14 cellular contexts compared by ENCODE assay signal in genomic region chr2:200442471-200442870, GRCh38.
DNase-seq lines count a peak whose midpoint lies in the region; ATAC-seq and TF ChIP-seq lines count a peak whose summit lies in the region.
"Had no signal": no experiment of that assay in that cellular context is flagged by ENCODE, and none has a peak within 500 bp of the region (broad histone marks: within the 10 kb centered on the region; RNA-seq: fewer than 3 reads in every experiment).

No MANE protein-coding gene starts in this region.

- no peak overlapping the region for H2AFZ ChIP-seq in GM23248

- POLR2A ChIA-PET in AG04450 (lab: Yijun Ruan, JAX): interaction anchor here (0.6 kb wide), 1 partner anchor 400 kb away, joined by 3 read pairs; no protein-coding TSS in a partner anchor

- DNase-seq in AG04450 (ENCODE audit: low read depth, low spot score) (peak; percentile 65), GM23248 (peak; percentile 85), astrocyte of the hippocampus (ENCODE audit: low read depth, low spot score) (peak; percentile 58), kidney glomerular epithelial cell (lab: John Stamatoyannopoulos, UW) (peak; percentile 1), WERI-Rb-1 (no peak), foreskin melanocyte (no peak)
- DNase-seq: activated naive CD4-positive, alpha-beta T cell; KG1; NCI-H1694 treated with DMSO at 0.1 percent for 48 hours; stimulated activated CD4-positive, alpha-beta T cell treated with anti-CD3 and anti-CD28 coated beads, Interleukin-1b, Interleukin-23, amount 100 ng/mL, for 48 hours had no signal

- no peak for TF ChIP-seq POLR2A in GM18505 (IDR thresholded peaks at IDR 0.05; ENCODE audit: borderline replicate concordance, extremely low read depth, insufficient read depth, insufficient read length)

- H3K4me1 ChIP-seq in GM23248 (ENCODE audit: insufficient read depth): peaks cover 19% of the 10 kb centered on the region

- no peak overlapping the region for H3K9ac ChIP-seq in GM23248

- H4K20me1 ChIP-seq in GM23248 (ENCODE audit: insufficient read depth): no peaks in the 10 kb centered on the region

- no peak for TF ChIP-seq CTCF in AG04450 (IDR thresholded peaks at IDR 0.05; ENCODE audit: low read depth, low read length)
- TF ChIP-seq CTCF in WERI-Rb-1 (IDR thresholded peaks at IDR 0.05; ENCODE audit: low read depth, low read length): no peak

- in situ Hi-C loops in GM23248 (cut with MboI): no loop called here

- H3K27ac ChIP-seq in AG04450 (ENCODE audit: low read depth, low read length) (peak overlapping the region; percentile 49), GM23248 (peak overlapping the region; percentile 40), WERI-Rb-1 (no peak overlapping the region)
- H3K27ac ChIP-seq: esophagus muscularis mucosa, SJSA1 had no signal

- peaks cover 25% of the 10 kb centered on the region for H3K36me3 ChIP-seq in GM23248 (ENCODE audit: low read depth)
- H3K36me3 ChIP-seq in WERI-Rb-1: peaks cover 6% of the 10 kb centered on the region; the same call in 1 of the 2 replicates

- H3K4me3 ChIP-seq in AG04450 (ENCODE audit: low read depth, low read length) (no peak overlapping the region), GM23248 (no peak overlapping the region), WERI-Rb-1 (ENCODE audit: low read depth, low read length) (no peak overlapping the region)
- H3K4me3 ChIP-seq: esophagus muscularis mucosa, SJSA1 had no signal

- no peak for ATAC-seq in GM19455 (IDR thresholded peaks at IDR 0.05; ENCODE audit: unreplicated experiment)
- no peak for ATAC-seq in GM18505 (IDR thresholded peaks at IDR 0.05; ENCODE audit: unreplicated experiment)

- H3K9me3 ChIP-seq in AG04450 (ENCODE audit: control insufficient read depth, insufficient read depth, low read length) (no peaks in the 10 kb centered on the region), GM23248 (ENCODE audit: low read depth) (no peaks in the 10 kb centered on the region), WERI-Rb-1 (ENCODE audit: severe bottlenecking) (no peaks in the 10 kb centered on the region)
- H3K9me3 ChIP-seq: esophagus muscularis mucosa, SJSA1 had no signal

- H3F3A ChIP-seq in GM23248 (ENCODE audit: insufficient read depth): peaks cover 25% of the 10 kb centered on the region

- peak overlapping the region; percentile 37 for H3K4me2 ChIP-seq in GM23248 (ENCODE audit: unreplicated experiment)

- no peaks in the 10 kb centered on the region for H3K9me2 ChIP-seq in GM23248 (ENCODE audit: insufficient read depth)

- 9 to 15% methylated on average over 1 of the region's 1 CpG for WGBS in GM23248 (ENCODE audit: low coverage in 1 of 2, low lambda C conversion rate in 2 of 2, missing lambda C conversion rate in 2 of 2), 2 experiments

- peaks cover 8% of the 10 kb centered on the region; the same call in 1 of the 2 replicates for H3K79me2 ChIP-seq in GM23248 (ENCODE audit: insufficient read depth)

- no peaks in the 10 kb centered on the region for H3K27me3 ChIP-seq in AG04450 (ENCODE audit: control insufficient read depth, insufficient read depth, low read length)
- no peaks in the 10 kb centered on the region for H3K27me3 ChIP-seq in GM23248 (replicated peaks; ENCODE audit: insufficient read depth)
- H3K27me3 ChIP-seq in WERI-Rb-1 (ENCODE audit: insufficient read depth, low read depth, severe bottlenecking): no peaks in the 10 kb centered on the region
- H3K27me3 ChIP-seq: esophagus muscularis mucosa, SJSA1 had no signal

- CTCF ChIA-PET in AG04450 (lab: Charles Lee): no interaction called here

Comparison
In these comparisons a context has a peak if more than half of its experiments do, and no peak if none do; other contexts are left out.
1. DNase-seq: peak in AG04450 (single experiment), GM23248 (single experiment), astrocyte of the hippocampus (single experiment) and kidney glomerular epithelial cell (single experiment); none in WERI-Rb-1 (single experiment) and foreskin melanocyte (single experiment).